Comparison of ENCODE assay signal across 1 cellular context in genomic region chr12:14942532-14942931, GRCh38.
TF ChIP-seq lines count a peak whose summit lies in the region.

No MANE protein-coding gene starts in this region.

TF ChIP-seq in HepG2, 621 proteins besides CTCF, POLR2A, EP300 and RAD21:
- TF ChIP-seq SMAD9 (CRISPR knock-in tag; IDR thresholded peaks at IDR 0.05) (no peak), GATA4 (IDR thresholded peaks at IDR 0.05; ENCODE audit: borderline replicate concordance, low read depth) (no peak), SP1 (IDR thresholded peaks at IDR 0.05) (no peak), SP1 (CRISPR knock-in tag; IDR thresholded peaks at IDR 0.05) (no peak), NR2F1 (CRISPR knock-in tag; IDR thresholded peaks at IDR 0.05) (no peak), ARID2 (CRISPR knock-in tag; IDR thresholded peaks at IDR 0.05; ENCODE audit: borderline replicate concordance) (no peak), ETV6 (CRISPR knock-in tag; conservative IDR thresholded peaks at IDR 0.05) (no peak), PRDM10 (CRISPR knock-in tag; IDR thresholded peaks at IDR 0.05; ENCODE audit: low read depth) (no peak), ZNF552 (CRISPR knock-in tag; IDR thresholded peaks at IDR 0.05; ENCODE audit: borderline replicate concordance) (no peak), ZNF703 (CRISPR knock-in tag; IDR thresholded peaks at IDR 0.05; ENCODE audit: borderline replicate concordance) (no peak), DPF2 (CRISPR knock-in tag; IDR thresholded peaks at IDR 0.05; ENCODE audit: borderline replicate concordance, low read depth) (no peak), CERS6 (CRISPR knock-in tag; IDR thresholded peaks at IDR 0.05) (no peak), EEA1 (CRISPR knock-in tag; IDR thresholded peaks at IDR 0.05; ENCODE audit: borderline replicate concordance) (no peak), PAF1 (CRISPR knock-in tag; IDR thresholded peaks at IDR 0.05) (no peak), ZFP82 (CRISPR knock-in tag; IDR thresholded peaks at IDR 0.05; ENCODE audit: borderline replicate concordance) (no peak), GRHL1 (CRISPR knock-in tag; conservative IDR thresholded peaks at IDR 0.05) (no peak), ZBTB14 (CRISPR knock-in tag; IDR thresholded peaks at IDR 0.05) (no peak), REPIN1 (CRISPR knock-in tag; IDR thresholded peaks at IDR 0.05; ENCODE audit: borderline replicate concordance, low read depth) (no peak), ZMYM4 (CRISPR knock-in tag; IDR thresholded peaks at IDR 0.05) (no peak), TRAFD1 (CRISPR knock-in tag; IDR thresholded peaks at IDR 0.05; ENCODE audit: borderline replicate concordance) (no peak), ZFY (CRISPR knock-in tag; IDR thresholded peaks at IDR 0.05) (no peak)
